Comparison of ENCODE assay signal across 8 cellular contexts in the genomic region with DNA sequence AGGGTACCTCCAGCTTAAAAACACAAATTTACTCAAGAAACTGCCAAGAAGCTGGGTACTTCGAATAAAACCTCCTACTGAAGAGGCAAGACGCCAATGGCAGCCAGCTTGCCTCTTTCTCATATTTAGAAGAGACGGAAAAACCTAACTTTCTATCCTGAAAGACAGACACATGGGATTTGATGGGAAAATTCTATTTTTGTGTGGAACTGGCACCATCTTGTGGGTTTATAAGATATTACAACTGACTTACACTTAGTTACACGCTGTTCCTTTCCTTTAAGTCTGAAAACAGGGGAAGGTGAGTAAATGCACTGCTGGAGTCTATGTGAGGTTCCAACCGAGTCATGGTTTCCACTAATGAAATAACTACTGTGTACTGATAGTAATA. TPM values are rescaled to one million over a fixed set of nuclear protein-coding genes. Genes with fewer than 3 reads are reported as not detected.
DNase-seq lines count a peak whose midpoint lies in the region; ATAC-seq, FAIRE-seq and TF ChIP-seq lines count a peak whose summit lies in the region.

No MANE protein-coding gene starts in this region.

- peak; percentile 23 for TF ChIP-seq CTCF in D721Med (IDR thresholded peaks at IDR 0.05; ENCODE audit: insufficient read depth, missing control alignments)
- TF ChIP-seq CTCF in KMS-11 (conservative IDR thresholded peaks at IDR 0.05; ENCODE audit: low read depth, low read length): peak; percentile 49
- peak; percentile 45 for TF ChIP-seq CTCF in astrocyte of the spinal cord (IDR thresholded peaks at IDR 0.05; ENCODE audit: low read depth, low read length)
- TF ChIP-seq CTCF in upper lobe of left lung (IDR thresholded peaks at IDR 0.05): peak in 5 of 6 experiments; percentile 18 to 60 (median 54)

- peak; percentile 16 for FAIRE-seq in D721Med (lab: Jason Lieb, UNC)

- H3K36me3 ChIP-seq in KMS-11 (ENCODE audit: insufficient read depth) (no peaks in the 10 kb centered on the region), upper lobe of left lung (peaks cover 0 to 50% (median 13%) of the 10 kb centered on the region in 4 donors)

- in situ Hi-C loops in astrocyte of the spinal cord (cut with HindIII; ENCODE audit: low sequenced_read_pairs): no loop called here

- H3K4me3 ChIP-seq in KMS-11 (IDR thresholded peaks at IDR 0.05; ENCODE audit: insufficient read depth, low read depth, low read length) (no peak overlapping the region), astrocyte of the spinal cord (ENCODE audit: low read depth, low read length) (no peak overlapping the region), upper lobe of left lung (no peak overlapping the region)

- H3K4me2 ChIP-seq in KMS-11: no peak overlapping the region

- H3K27me3 ChIP-seq in KMS-11 (ENCODE audit: insufficient read depth, low read depth): no peaks in the 10 kb centered on the region
- H3K27me3 ChIP-seq in upper lobe of left lung: no peaks in the 10 kb centered on the region

- ATAC-seq in upper lobe of left lung (ENCODE audit: low FRiP score in 2 of 2) (peak in 1 of 2 donors; percentile 84), HG03469 (IDR thresholded peaks at IDR 0.05; ENCODE audit: unreplicated experiment) (no peak)

- no peaks in the 10 kb centered on the region for H3K9me3 ChIP-seq in upper lobe of left lung

- no peak overlapping the region for H3K9ac ChIP-seq in KMS-11

- H3K27ac ChIP-seq in KMS-11 (no peak overlapping the region), upper lobe of left lung (no peak overlapping the region)

- TF ChIP-seq EP300 in upper lobe of left lung (IDR thresholded peaks at IDR 0.05): no peak

- H3K79me2 ChIP-seq in KMS-11 (ENCODE audit: insufficient read depth, low read depth): no peaks in the 10 kb centered on the region

- H3K4me1 ChIP-seq in KMS-11 (ENCODE audit: low read depth, poor library complexity, severe bottlenecking) (no peaks in the 10 kb centered on the region), upper lobe of left lung (no peaks in the 10 kb centered on the region)

- TF ChIP-seq POLR2A in upper lobe of left lung (IDR thresholded peaks at IDR 0.05): no peak

- DNase-seq in D721Med (ENCODE audit: insufficient read length, low spot score) (no peak), astrocyte of the spinal cord (ENCODE audit: low read depth, low spot score) (peak; percentile 69), iris pigment epithelial cell (ENCODE audit: low read depth) (peak; percentile 57), upper lobe of left lung (no peak)
- no peak for DNase-seq in activated naive CD4-positive, alpha-beta T cell (lab: John Stamatoyannopoulos, UW)
- DNase-seq in activated CD8-positive, alpha-beta memory T cell treated with anti-CD3 and anti-CD28 coated beads for 24 hours: no peak

- no peaks in the 10 kb centered on the region for H4K20me1 ChIP-seq in KMS-11 (ENCODE audit: insufficient read depth)

- WGBS in upper lobe of left lung, 2 donors: 54 to 69% methylated on average over 5 of the region's 5 CpGs

- H2AFZ ChIP-seq in KMS-11 (ENCODE audit: low read depth): no peak overlapping the region

RNA-seq across cellular contexts. Expression of a gene that starts 10.3 kb away (rescaled TPM):
- total RNA-seq in upper lobe of left lung: 10 to 100 TPM in 1 of 6 donors, 1 to 10 TPM in 5; 5.4 to 13.6 (median 5.8) TPM

RNA-seq across cellular contexts. Expression of a gene that starts 33.7 kb away (rescaled TPM):
- total RNA-seq in upper lobe of left lung: 10 to 100 TPM; 10.2 to 42.7 (median 25.6) TPM

Comparison
In these comparisons a context has a peak if more than half of its experiments do, and no peak if none do; other contexts are left out.
1. DNase-seq: peak in astrocyte of the spinal cord (single experiment) and iris pigment epithelial cell (single experiment); none in D721Med (single experiment), upper lobe of left lung (0 of 2), activated naive CD4-positive, alpha-beta T cell (0 of 4) and activated CD8-positive, alpha-beta memory T cell treated with anti-CD3 and anti-CD28 coated beads for 24 hours (single experiment).
2. Peak in every context shown above with its lines, with median percentiles within 50 percentile points of each other: CTCF ChIP-seq.